1 cellular context compared by ENCODE assay signal in the genomic region with DNA sequence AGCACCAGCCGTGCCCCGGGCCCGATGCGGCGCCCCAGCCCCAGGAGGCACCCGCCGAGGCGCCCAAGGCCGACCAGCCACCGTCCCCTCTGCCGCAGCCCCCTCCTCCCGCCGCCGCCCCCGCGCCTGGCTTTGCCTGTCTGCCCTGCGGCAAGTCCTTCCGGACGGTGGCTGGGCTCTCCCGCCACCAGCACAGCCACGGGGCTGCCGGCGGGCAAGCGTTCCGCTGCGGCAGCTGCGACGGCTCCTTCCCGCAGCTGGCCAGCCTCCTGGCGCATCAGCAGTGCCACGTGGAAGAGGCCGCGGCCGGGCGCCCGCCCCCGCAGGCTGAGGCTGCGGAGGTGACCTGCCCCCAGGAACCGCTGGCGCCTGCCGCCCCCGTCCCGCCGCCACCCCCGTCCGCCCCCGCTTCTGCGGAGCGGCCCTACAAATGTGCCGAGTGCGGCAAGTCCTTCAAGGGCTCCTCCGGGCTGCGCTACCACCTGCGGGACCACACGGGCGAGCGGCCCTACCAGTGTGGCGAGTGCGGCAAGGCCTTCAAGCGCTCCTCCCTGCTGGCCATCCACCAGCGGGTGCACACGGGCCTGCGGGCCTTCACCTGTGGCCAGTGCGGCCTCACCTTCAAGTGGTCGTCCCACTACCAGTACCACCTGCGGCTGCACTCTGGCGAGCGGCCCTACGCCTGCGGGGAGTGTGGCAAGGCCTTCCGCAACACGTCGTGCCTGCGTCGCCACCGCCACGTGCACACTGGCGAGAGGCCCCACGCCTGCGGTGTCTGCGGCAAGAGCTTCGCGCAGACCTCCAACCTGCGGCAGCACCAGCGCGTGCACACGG.
TF ChIP-seq lines count a peak whose summit lies in the region.

No MANE protein-coding gene starts in this region.

TF ChIP-seq in H1, 55 proteins besides CTCF, POLR2A, EP300 and RAD21:
- TF ChIP-seq GABPA (IDR thresholded peaks at IDR 0.05; ENCODE audit: borderline replicate concordance, insufficient read depth, low read length) (peak; percentile 63; the same call in 1 of the 2 replicates), POLR2AphosphoS5 (IDR thresholded peaks at IDR 0.05; ENCODE audit: low read depth, low read length) (peak; percentile 39; the same call in 1 of the 2 replicates), EGR1 (IDR thresholded peaks at IDR 0.05; ENCODE audit: borderline replicate concordance, low read depth, low read length) (peak; percentile 14; the same call in 1 of the 2 replicates), KDM1A (IDR thresholded peaks at IDR 0.05; ENCODE audit: borderline replicate concordance, low read length) (no peak), ZNF274 (IDR thresholded peaks at IDR 0.05; ENCODE audit: borderline replicate concordance, extremely low read depth, low read length) (no peak)
- TF ChIP-seq, protein P1, sequence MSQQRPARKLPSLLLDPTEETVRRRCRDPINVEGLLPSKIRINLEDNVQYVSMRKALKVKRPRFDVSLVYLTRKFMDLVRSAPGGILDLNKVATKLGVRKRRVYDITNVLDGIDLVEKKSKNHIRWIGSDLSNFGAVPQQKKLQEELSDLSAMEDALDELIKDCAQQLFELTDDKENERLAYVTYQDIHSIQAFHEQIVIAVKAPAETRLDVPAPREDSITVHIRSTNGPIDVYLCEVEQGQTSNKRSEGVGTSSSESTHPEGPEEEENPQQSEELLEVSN (IDR thresholded peaks at IDR 0.05), result peak; percentile 38; the same call in 1 of the 2 replicates
- TF ChIP-seq, protein P2, sequence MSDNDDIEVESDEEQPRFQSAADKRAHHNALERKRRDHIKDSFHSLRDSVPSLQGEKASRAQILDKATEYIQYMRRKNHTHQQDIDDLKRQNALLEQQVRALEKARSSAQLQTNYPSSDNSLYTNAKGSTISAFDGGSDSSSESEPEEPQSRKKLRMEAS (IDR thresholded peaks at IDR 0.05), result peak; percentile 73
